Comparison of ENCODE assay signal across 9 cellular contexts in genomic region chr16:19348578-19349315, GRCh38.
DNase-seq lines count a peak whose midpoint lies in the region; ATAC-seq and TF ChIP-seq lines count a peak whose summit lies in the region.
"Had no signal": no experiment of that assay in that cellular context is flagged by ENCODE, and none has a peak within 500 bp of the region (broad histone marks: within the 10 kb centered on the region; RNA-seq: fewer than 3 reads in every experiment).

No MANE protein-coding gene starts in this region.

- no peak overlapping the region for H3K4me3 Mint-ChIP-seq in neural crest cell
- no peak overlapping the region for H3K4me3 Mint-ChIP-seq in activated naive CD8-positive, alpha-beta T cell treated with anti-CD3 and anti-CD28 coated beads, Interleukin-2, amount 50 U/mL, for 24 hours

- H3K4me3 ChIP-seq in MG63: no peak overlapping the region
- H3K4me3 ChIP-seq in WERI-Rb-1 (ENCODE audit: low read depth, low read length): peak overlapping the region; percentile 35
- H3K4me3 ChIP-seq: adrenal gland had no signal

- peaks cover 9% of the 10 kb centered on the region for H3K4me1 Mint-ChIP-seq in neural crest cell
- no peaks in the 10 kb centered on the region for H3K4me1 Mint-ChIP-seq in activated naive CD8-positive, alpha-beta T cell treated with anti-CD3 and anti-CD28 coated beads, Interleukin-2, amount 50 U/mL, for 24 hours

- POLR2A ChIA-PET in RWPE1 (lab: Yijun Ruan, JAX; ENCODE audit: low non-redundant PET): no interaction called here

- H3K36me3 ChIP-seq in MG63: no peaks in the 10 kb centered on the region
- H3K36me3 ChIP-seq in WERI-Rb-1: no peaks in the 10 kb centered on the region
- H3K36me3 ChIP-seq: adrenal gland had no signal

- peak overlapping the region; percentile 82 for H3K27ac Mint-ChIP-seq in neural crest cell (ENCODE audit: unreplicated experiment)
- H3K27ac Mint-ChIP-seq in activated naive CD8-positive, alpha-beta T cell treated with anti-CD3 and anti-CD28 coated beads, Interleukin-2, amount 50 U/mL, for 24 hours: no peak overlapping the region

- ATAC-seq in HG03159 (IDR thresholded peaks at IDR 0.05; ENCODE audit: unreplicated experiment): no peak
- ATAC-seq in activated naive CD8-positive, alpha-beta T cell treated with anti-CD3 and anti-CD28 coated beads, Interleukin-2, amount 50 U/mL, for 24 hours: no peak

- DNase-seq in Daoy (ENCODE audit: low read depth) (peak; percentile 54), MG63 (peak; percentile 24), WERI-Rb-1 (peak; percentile 93), neural crest cell (ENCODE audit: low read depth, low spot score) (no peak), T-helper 9 cell (no peak), RWPE1 (ENCODE audit: low spot score) (no peak)
- DNase-seq in activated naive CD8-positive, alpha-beta T cell treated with anti-CD3 and anti-CD28 coated beads, Interleukin-2, amount 50 U/mL, for 24 hours: no peak

- TF ChIP-seq CTCF in WERI-Rb-1 (IDR thresholded peaks at IDR 0.05; ENCODE audit: low read depth, low read length): peak; percentile 29; the same call in 1 of the 2 replicates
- TF ChIP-seq CTCF in neural crest cell (conservative IDR thresholded peaks at IDR 0.05): no peak
- TF ChIP-seq CTCF in RWPE1 (conservative IDR thresholded peaks at IDR 0.05; ENCODE audit: low read depth): no peak

- no peaks in the 10 kb centered on the region for H3K9me3 ChIP-seq in MG63
- H3K9me3 ChIP-seq in WERI-Rb-1 (ENCODE audit: severe bottlenecking): peaks cover 9% of the 10 kb centered on the region
- H3K9me3 ChIP-seq: adrenal gland had no signal

- H3K9me3 Mint-ChIP-seq in neural crest cell: no peaks in the 10 kb centered on the region
- no peaks in the 10 kb centered on the region for H3K9me3 Mint-ChIP-seq in activated naive CD8-positive, alpha-beta T cell treated with anti-CD3 and anti-CD28 coated beads, Interleukin-2, amount 50 U/mL, for 24 hours

- CTCF ChIA-PET in RWPE1 (lab: Yijun Ruan, JAX): no interaction called here

- H3K27me3 ChIP-seq in MG63 (peaks cover 2% of the 10 kb centered on the region; the same call in 1 of the 2 replicates), WERI-Rb-1 (ENCODE audit: insufficient read depth, low read depth, severe bottlenecking) (no peaks in the 10 kb centered on the region)
- H3K27me3 ChIP-seq: adrenal gland had no signal

- H3K27me3 Mint-ChIP-seq in neural crest cell (ENCODE audit: low read depth): peaks cover 9% of the 10 kb centered on the region
- peaks cover 12% of the 10 kb centered on the region for H3K27me3 Mint-ChIP-seq in activated naive CD8-positive, alpha-beta T cell treated with anti-CD3 and anti-CD28 coated beads, Interleukin-2, amount 50 U/mL, for 24 hours

- H3K27ac ChIP-seq in WERI-Rb-1 (peak overlapping the region; percentile 85), RWPE1 (no peak overlapping the region)
- H3K27ac ChIP-seq: adrenal gland had no signal

- no peaks in the 10 kb centered on the region for H3K36me3 Mint-ChIP-seq in neural crest cell (ENCODE audit: low read depth)
- H3K36me3 Mint-ChIP-seq in activated naive CD8-positive, alpha-beta T cell treated with anti-CD3 and anti-CD28 coated beads, Interleukin-2, amount 50 U/mL, for 24 hours (ENCODE audit: low read depth): no peaks in the 10 kb centered on the region

Comparison
In these comparisons a context has a peak if more than half of its experiments do, and no peak if none do; other contexts are left out.
1. DNase-seq: peak in Daoy (single experiment), MG63 (single experiment) and WERI-Rb-1 (single experiment); none in neural crest cell (single experiment), T-helper 9 cell (single experiment), activated naive CD8-positive, alpha-beta T cell treated with anti-CD3 and anti-CD28 coated beads, Interleukin-2, amount 50 U/mL, for 24 hours (single experiment) and RWPE1 (single experiment).